ENCODE assay signal across 8 cellular contexts in the genomic region with DNA sequence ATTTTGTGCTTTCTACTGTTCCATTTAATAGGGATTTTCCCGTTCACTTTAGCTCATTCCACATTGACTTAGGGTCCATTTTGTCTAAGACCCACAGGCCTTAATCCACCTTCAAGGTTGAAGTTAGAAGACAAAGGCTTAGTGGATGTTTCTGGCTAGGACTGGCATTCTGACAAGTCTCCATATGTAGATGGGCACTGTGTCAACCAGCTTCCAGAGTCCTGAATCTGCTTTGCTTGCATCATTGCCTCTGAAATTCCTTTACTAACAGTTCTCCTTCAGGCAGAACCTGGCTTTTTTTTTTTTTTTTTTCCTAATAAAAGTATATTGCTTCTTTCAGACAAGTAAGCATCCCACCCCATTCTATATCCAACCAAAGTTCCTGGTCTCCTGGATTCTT.
DNase-seq lines count a peak whose midpoint lies in the region; ATAC-seq and TF ChIP-seq lines count a peak whose summit lies in the region.

No MANE protein-coding gene starts in this region.

- 83 to 86% methylated on average over 1 of the region's 1 CpG for WGBS in body of pancreas, 2 donors

- H3K4me3 ChIP-seq in body of pancreas (no peak overlapping the region), mucosa of rectum (ENCODE audit: low read length in 2 of 2) (no peak overlapping the region)

- ATAC-seq in body of pancreas (peak; percentile 39), GM18511 (IDR thresholded peaks at IDR 0.05; ENCODE audit: unreplicated experiment) (no peak), GM18519 (IDR thresholded peaks at IDR 0.05; ENCODE audit: low FRiP score, unreplicated experiment) (no peak), HG02642 (IDR thresholded peaks at IDR 0.05; ENCODE audit: poor library complexity, unreplicated experiment) (no peak)
- no peak for ATAC-seq in activated CD4-positive, CD25-positive, alpha-beta regulatory T cell treated with anti-CD3 and anti-CD28 coated beads, Interleukin-2, amount 50 U/mL, for 24 hours

- H3K4me1 ChIP-seq in body of pancreas (peaks cover 38% of the 10 kb centered on the region), mucosa of rectum (ENCODE audit: control insufficient read depth in 2 of 2, insufficient read depth in 2 of 2, low read length in 2 of 2) (peaks cover 25 to 33% of the 10 kb centered on the region in 2 donors)

- DNase-seq in AG08396 (ENCODE audit: low spot score) (peak; percentile 16), HCEC 1CT (peak; percentile 55), body of pancreas (peak in 2 of 4 donors; percentile 44 to 54)

- H3K27me3 ChIP-seq in body of pancreas (no peaks in the 10 kb centered on the region), mucosa of rectum (ENCODE audit: control insufficient read depth in 2 of 2, insufficient read depth in 2 of 2, low read length in 2 of 2) (no peaks in the 10 kb centered on the region)

- H3K9ac ChIP-seq in mucosa of rectum (ENCODE audit: low read depth in 1 of 2, low read length in 2 of 2): no peak overlapping the region

- intact Hi-C loops in body of pancreas (cut with DNase I): loop anchor here (10.0 kb wide), 1 partner anchor 93 kb away; no protein-coding TSS in a partner anchor

- H3K9me3 ChIP-seq in body of pancreas (no peaks in the 10 kb centered on the region), mucosa of rectum (ENCODE audit: control insufficient read depth in 2 of 2, low read length in 2 of 2) (no peaks in the 10 kb centered on the region)

- no peak for TF ChIP-seq CTCF in body of pancreas (IDR thresholded peaks at IDR 0.05)

- H3K27ac ChIP-seq in body of pancreas (peak overlapping the region in 3 of 4 donors; percentile 67 to 81 (median 76)), mucosa of rectum (ENCODE audit: low read depth in 2 of 2, low read length in 2 of 2) (peak overlapping the region; percentile 46 to 48)

- no peak for TF ChIP-seq POLR2A in body of pancreas (IDR thresholded peaks at IDR 0.05)

- no peaks in the 10 kb centered on the region for H3K36me3 ChIP-seq in body of pancreas (replicated peaks in 1 of 2; ENCODE audit: insufficient read depth in 1 of 2, low read depth in 2 of 2)
- no peaks in the 10 kb centered on the region for H3K36me3 ChIP-seq in mucosa of rectum (ENCODE audit: control insufficient read depth in 2 of 2, insufficient read depth in 2 of 2, low read length in 2 of 2)
